1 cellular context compared by ENCODE assay signal in genomic region chr15:50415752-50416404, GRCh38.
A peak's percentile ranks its signal among the peaks of the same experiment; 100 is the strongest.
TF ChIP-seq lines count a peak whose summit lies in the region.

No MANE protein-coding gene starts in this region.

TF ChIP-seq in K562, 482 proteins besides CTCF, POLR2A, EP300 and RAD21 (continued from another document and continues in another):
- TF ChIP-seq MGA (IDR thresholded peaks at IDR 0.05): 0 out of 2 replicates have a peak, but pooled peaks have one; percentile 26
- no peak for TF ChIP-seq ZNF263 (CRISPR knock-in tag; IDR thresholded peaks at IDR 0.05; ENCODE audit: borderline replicate concordance)
- TF ChIP-seq DNMT1 (IDR thresholded peaks at IDR 0.05): no peak
- TF ChIP-seq MTA3 (IDR thresholded peaks at IDR 0.05; ENCODE audit: borderline replicate concordance): no peak
- TF ChIP-seq ZBTB43 (CRISPR knock-in tag; IDR thresholded peaks at IDR 0.05): no peak
- TF ChIP-seq TFAP4 (CRISPR knock-in tag; IDR thresholded peaks at IDR 0.05; ENCODE audit: borderline replicate concordance): peak; percentile 22; the same call in 1 of the 2 replicates
- no peak for TF ChIP-seq YBX1 (IDR thresholded peaks at IDR 0.05)
- no peak for TF ChIP-seq FOXA1 (IDR thresholded peaks at IDR 0.05; ENCODE audit: borderline replicate concordance)
- TF ChIP-seq HNRNPUL1 (IDR thresholded peaks at IDR 0.05; ENCODE audit: low read length): no peak
- peak in 1 of 3 experiments; percentile 77; a peak in 2 of 6 replicates for TF ChIP-seq ZBTB11 (CRISPR knock-in tag; IDR thresholded peaks at IDR 0.05)
- no peak for TF ChIP-seq NELFE (IDR thresholded peaks at IDR 0.05; ENCODE audit: insufficient read depth, insufficient read length)
- no peak for TF ChIP-seq NFYB (IDR thresholded peaks at IDR 0.05; ENCODE audit: extremely low read depth, insufficient read length)
- TF ChIP-seq THRB (CRISPR knock-in tag; conservative IDR thresholded peaks at IDR 0.05): no peak
- 0 out of 2 replicates have a peak, but pooled peaks have one; percentile 31 for TF ChIP-seq MYBL2 (IDR thresholded peaks at IDR 0.05; ENCODE audit: low read depth)
- no peak for TF ChIP-seq MYBL2 (CRISPR knock-in tag; IDR thresholded peaks at IDR 0.05; ENCODE audit: borderline replicate concordance)
- no peak for TF ChIP-seq CBX8 (IDR thresholded peaks at IDR 0.05; ENCODE audit: borderline replicate concordance, extremely low read depth, low read depth, low read length, poor library complexity, severe bottlenecking)
- TF ChIP-seq ZBTB1 (CRISPR knock-in tag; IDR thresholded peaks at IDR 0.05; ENCODE audit: borderline replicate concordance, low read depth): no peak
- no peak for TF ChIP-seq MNT (conservative IDR thresholded peaks at IDR 0.05)
